ENCODE assay signal across 6 cellular contexts in the genomic region with DNA sequence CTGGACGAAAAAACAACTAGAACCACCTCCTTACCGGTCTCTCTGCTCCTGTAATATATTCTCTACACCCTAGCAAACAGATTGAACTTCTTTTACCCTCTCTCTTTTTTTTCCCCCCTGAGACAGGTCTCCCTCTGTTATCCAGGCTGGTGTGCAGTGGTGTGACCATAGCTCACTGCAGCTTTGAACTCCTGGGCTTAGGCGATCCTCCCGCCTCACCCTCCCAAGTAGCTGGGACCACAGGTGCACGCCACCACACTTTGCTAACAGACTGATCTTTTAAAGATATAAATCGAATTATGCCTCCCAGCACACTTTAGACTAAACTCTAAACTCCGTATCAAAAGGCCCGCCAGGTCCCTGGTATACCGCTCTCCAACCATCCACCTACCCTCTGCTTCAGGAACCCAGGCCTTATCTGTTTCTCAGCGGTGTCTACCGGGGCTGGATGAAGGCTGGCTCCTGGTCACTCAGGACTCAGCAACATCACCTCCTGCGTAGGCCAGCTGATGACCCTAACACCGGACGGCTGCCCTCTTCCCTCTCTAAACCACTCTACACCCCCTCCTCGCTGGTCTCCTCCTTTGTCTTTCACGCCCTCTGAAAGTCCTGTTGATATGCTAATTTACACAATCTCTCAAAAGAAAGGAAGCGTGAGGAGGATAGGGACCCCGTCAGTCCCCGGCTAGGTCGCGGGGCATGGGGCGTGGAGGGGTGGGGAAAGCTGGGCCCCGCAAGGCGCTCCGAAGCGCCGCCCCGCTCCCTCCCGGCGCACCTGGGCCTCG. TPM values are rescaled to one million over a fixed set of nuclear protein-coding genes. Genes with fewer than 3 reads are reported as not detected.
DNase-seq lines count a peak whose midpoint lies in the region; TF ChIP-seq lines count a peak whose summit lies in the region.

No MANE protein-coding gene starts in this region.

- H2AFZ ChIP-seq in Karpas-422 (ENCODE audit: low read length) (no peak overlapping the region), smooth muscle cell (ENCODE audit: low read depth) (peak overlapping the region; percentile 91)

- CTCF ChIA-PET in BJ (lab: Yijun Ruan, JAX), result no interaction called here

- no peaks in the 10 kb centered on the region for H3K9me2 ChIP-seq in Karpas-422 (replicated peaks; ENCODE audit: insufficient read depth, low read length)

- TF ChIP-seq EP300 in esophagus muscularis mucosa (IDR thresholded peaks at IDR 0.05), result no peak

- H3K79me2 ChIP-seq in Karpas-422 (ENCODE audit: low read length) (peaks cover 64% of the 10 kb centered on the region), smooth muscle cell (ENCODE audit: low read depth) (peaks cover 42% of the 10 kb centered on the region)

- peaks cover 10% of the 10 kb centered on the region for H3F3A ChIP-seq in smooth muscle cell (ENCODE audit: low read depth)

- 18% methylated on average over 31 of the region's 31 CpGs for WGBS in esophagus muscularis mucosa
- 21% methylated on average over 30 of the region's 31 CpGs for WGBS in smooth muscle cell (ENCODE audit: low lambda C conversion rate)

- H3K4me2 ChIP-seq in Karpas-422 (ENCODE audit: low read depth, low read length, poor library complexity, severe bottlenecking) (peak overlapping the region; percentile 85), smooth muscle cell (peak overlapping the region; percentile 93)

- POLR2A ChIA-PET in BJ (lab: Charles Lee), result no interaction called here

- H3K4me1 ChIP-seq in Karpas-422 (ENCODE audit: low read length) (peaks cover 42% of the 10 kb centered on the region), esophagus muscularis mucosa (peaks cover 19 to 53% (median 29%) of the 10 kb centered on the region in 4 donors), smooth muscle cell (ENCODE audit: low read depth) (peaks cover 15% of the 10 kb centered on the region)

- H3K4me3 ChIP-seq in BJ (ENCODE audit: low read depth, low read length) (peak overlapping the region; percentile 76), Karpas-422 (ENCODE audit: low read length) (peak overlapping the region; percentile 93), esophagus muscularis mucosa (peak overlapping the region; percentile 86 to 95 (median 93)), smooth muscle cell (peak overlapping the region; percentile 92)

- peaks cover 3% of the 10 kb centered on the region; the same call in 1 of the 2 replicates for H4K20me1 ChIP-seq in Karpas-422 (ENCODE audit: insufficient read depth, low read depth, low read length)
- H4K20me1 ChIP-seq in smooth muscle cell (ENCODE audit: low read depth), result peaks cover 31% of the 10 kb centered on the region

- DNase-seq in BJ (ENCODE audit: low read depth) (no peak), Karpas-422 (no peak), esophagus muscularis mucosa (ENCODE audit: extremely low spot score) (no peak), smooth muscle cell (lab: John Stamatoyannopoulos, UW; ENCODE audit: unreplicated experiment) (no peak), GM03348 (ENCODE audit: low spot score) (no peak)
- DNase-seq in central memory CD4-positive, alpha-beta T cell, result no peak

- H3K9ac ChIP-seq in Karpas-422 (ENCODE audit: low read length), result peak overlapping the region; percentile 86
- H3K9ac ChIP-seq in smooth muscle cell (ENCODE audit: low read depth), result peak overlapping the region; percentile 85

- peak overlapping the region; percentile 78 for H3K27ac ChIP-seq in Karpas-422 (ENCODE audit: low read length)
- H3K27ac ChIP-seq in esophagus muscularis mucosa (replicated peaks in 1 of 4), result peak overlapping the region; percentile 95 to 98 (median 96)
- H3K27ac ChIP-seq in smooth muscle cell (ENCODE audit: low read depth), result peak overlapping the region; percentile 76

- H3K36me3 ChIP-seq in BJ (ENCODE audit: control insufficient read depth, insufficient read depth, low read length) (peaks cover 11% of the 10 kb centered on the region), Karpas-422 (ENCODE audit: insufficient read depth, low read length) (peaks cover 34% of the 10 kb centered on the region), esophagus muscularis mucosa (peaks cover 13 to 49% (median 39%) of the 10 kb centered on the region in 4 donors), smooth muscle cell (ENCODE audit: low read depth) (peaks cover 9% of the 10 kb centered on the region)

- intact Hi-C loops in esophagus muscularis mucosa (cut with DNase I), result no loop called here

- no peaks in the 10 kb centered on the region for H3K9me3 ChIP-seq in Karpas-422 (ENCODE audit: low read length)
- no peaks in the 10 kb centered on the region for H3K9me3 ChIP-seq in esophagus muscularis mucosa
- no peaks in the 10 kb centered on the region for H3K9me3 ChIP-seq in smooth muscle cell (replicated peaks; ENCODE audit: low read depth)

- no peak for TF ChIP-seq POLR2A in esophagus muscularis mucosa (IDR thresholded peaks at IDR 0.05; ENCODE audit: low read depth)

- TF ChIP-seq CTCF in BJ (IDR thresholded peaks at IDR 0.05; ENCODE audit: insufficient read depth, low read depth, low read length) (no peak), esophagus muscularis mucosa (IDR thresholded peaks at IDR 0.05) (no peak), smooth muscle cell (IDR thresholded peaks at IDR 0.05; ENCODE audit: borderline replicate concordance, insufficient read depth, poor library complexity, severe bottlenecking) (no peak)

- H3K27me3 ChIP-seq in BJ (ENCODE audit: control insufficient read depth, insufficient read depth, low read length) (no peaks in the 10 kb centered on the region), Karpas-422 (ENCODE audit: low read length) (no peaks in the 10 kb centered on the region), esophagus muscularis mucosa (no peaks in the 10 kb centered on the region), smooth muscle cell (ENCODE audit: low read depth) (no peaks in the 10 kb centered on the region)

RNA-seq across cellular contexts. Expression of a gene that starts 0.7 kb away (rescaled TPM):
- 14.9 and 16.3 TPM in 2 replicates for polyA plus RNA-seq in BJ (2011; rRNA removed)
- 10.2 and 14.1 TPM in 2 replicates for polyA minus RNA-seq in BJ (2011; rRNA and poly(A)+ RNA removed)
- 39.0 and 59.3 TPM in 2 replicates for total RNA-seq in Karpas-422 (2014; rRNA removed; shearing (Covaris generic); ENCODE audit: low replicate concordance)
- total RNA-seq in esophagus muscularis mucosa, result 100 to 1,000 TPM in 3 of 4 donors, 10 to 100 TPM in 1; 92.1 to 136 (median 111) TPM
- total RNA-seq in smooth muscle cell, result 16.5 and 23.0 TPM in 2 replicates
- polyA plus RNA-seq in smooth muscle cell, result 20.8 and 29.5 TPM in 2 replicates

RNA-seq across cellular contexts. Expression of a gene that starts 14.4 kb away (rescaled TPM):
- 35.5 and 43.5 TPM in 2 replicates for polyA plus RNA-seq in BJ (2011; rRNA removed)
- 6.5 and 9.1 TPM in 2 replicates for polyA minus RNA-seq in BJ (2011; rRNA and poly(A)+ RNA removed)
- total RNA-seq in Karpas-422 (2014; rRNA removed; shearing (Covaris generic); ENCODE audit: low replicate concordance), result 53.8 and 62.5 TPM in 2 replicates
- total RNA-seq in esophagus muscularis mucosa, result 10 to 100 TPM; 21.2 to 31.2 (median 27.7) TPM
- total RNA-seq in smooth muscle cell, result 18.1 and 30.4 TPM in 2 replicates
- 52.9 and 54.8 TPM in 2 replicates for polyA plus RNA-seq in smooth muscle cell

RNA-seq across cellular contexts. Expression of a gene that starts 15.3 kb away (rescaled TPM):
- 13.6 and 17.1 TPM in 2 replicates for polyA plus RNA-seq in BJ (2011; rRNA removed)
- polyA minus RNA-seq in BJ (2011; rRNA and poly(A)+ RNA removed), result 15.7 and 16.9 TPM in 2 replicates
- 20.0 and 20.2 TPM in 2 replicates for total RNA-seq in Karpas-422 (2014; rRNA removed; shearing (Covaris generic); ENCODE audit: low replicate concordance)
- total RNA-seq in esophagus muscularis mucosa, result 10 to 100 TPM; 22.0 to 31.6 (median 26.5) TPM
- 8.7 and 9.8 TPM in 2 replicates for total RNA-seq in smooth muscle cell
- 7.3 and 9.8 TPM in 2 replicates for polyA plus RNA-seq in smooth muscle cell

RNA-seq across cellular contexts. Expression of a gene that starts 32.2 kb away (rescaled TPM):
- 129 and 135 TPM in 2 replicates for polyA plus RNA-seq in BJ (2011; rRNA removed)
- 58.0 and 133 TPM in 2 replicates for polyA minus RNA-seq in BJ (2011; rRNA and poly(A)+ RNA removed)
- total RNA-seq in Karpas-422 (2014; rRNA removed; shearing (Covaris generic); ENCODE audit: low replicate concordance), result 91.5 and 94.9 TPM in 2 replicates
- total RNA-seq in esophagus muscularis mucosa, result 10 to 100 TPM; 54.8 to 65.2 (median 57.1) TPM
- total RNA-seq in smooth muscle cell, result 48.1 and 64.1 TPM in 2 replicates
- 99.5 and 111 TPM in 2 replicates for polyA plus RNA-seq in smooth muscle cell

RNA-seq across cellular contexts. Expression of a gene that starts 32.9 kb away (rescaled TPM):
- polyA plus RNA-seq in BJ (2011; rRNA removed) (12.9 and 13.8 TPM in 2 replicates), smooth muscle cell (6.6 and 9.3 TPM in 2 replicates)
- 8.1 and 12.1 TPM in 2 replicates for polyA minus RNA-seq in BJ (2011; rRNA and poly(A)+ RNA removed)
- 28.1 and 36.5 TPM in 2 replicates for total RNA-seq in Karpas-422 (2014; rRNA removed; shearing (Covaris generic); ENCODE audit: low replicate concordance)
- total RNA-seq in esophagus muscularis mucosa (1 to 10 TPM in 1 of 4 donors, under 1 TPM in 2, not detected in 1; 0.32 to 1.1 (median 0.42) TPM), smooth muscle cell (9.7 and 13.7 TPM in 2 replicates)
